In the genomic region with DNA sequence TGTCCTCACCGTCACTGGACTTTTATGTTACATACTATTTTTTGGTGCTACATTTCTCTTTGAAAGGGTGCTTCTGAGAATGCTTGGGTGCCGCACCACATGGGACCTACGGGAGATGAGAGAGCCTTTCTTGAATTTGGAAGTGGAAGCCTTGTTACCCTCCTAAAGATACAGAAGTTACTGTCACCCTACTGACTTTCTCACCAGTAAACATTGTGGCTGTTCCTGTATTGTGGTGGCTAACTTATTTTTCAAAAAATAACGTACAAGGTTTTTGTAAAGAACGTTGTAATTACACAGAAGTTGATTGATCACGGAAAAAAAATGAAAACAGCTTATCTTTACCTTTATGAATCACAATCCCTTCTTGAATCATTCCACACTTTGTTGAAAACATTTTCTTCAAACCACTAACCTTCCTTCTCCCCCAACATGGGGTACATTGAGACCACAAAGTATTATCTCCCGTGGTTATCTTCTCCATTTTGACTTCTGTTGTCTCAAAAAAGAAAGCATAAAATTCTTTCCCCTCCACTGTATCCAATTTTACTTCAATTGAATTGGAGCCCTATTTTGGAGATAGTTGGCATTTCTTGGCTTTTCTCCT, we compare ENCODE assay signal across 16 cellular contexts. TPM values are rescaled to one million over a fixed set of nuclear protein-coding genes. Genes with fewer than 3 reads are reported as not detected.
"Had no signal": no experiment of that assay in that cellular context is flagged by ENCODE, and none has a peak within 500 bp of the region (broad histone marks: within the 10 kb centered on the region; RNA-seq: fewer than 3 reads in every experiment).

No MANE protein-coding gene starts in this region.

- H3K4me1 ChIP-seq: left lung, transverse colon had no signal

- H3K9me3 ChIP-seq: ascending aorta, left lung, sigmoid colon, transverse colon had no signal

- H3K36me3 ChIP-seq: ascending aorta, left lung, sigmoid colon, transverse colon had no signal

- H3K4me3 Mint-ChIP-seq: mesothelial cell of epicardium, nephron progenitor cell, WTC11 had no signal

- H3K9me3 Mint-ChIP-seq: nephron progenitor cell, WTC11 had no signal

- H3K27ac Mint-ChIP-seq: mesothelial cell of epicardium, nephron progenitor cell, WTC11 had no signal

- H3K4me1 Mint-ChIP-seq: nephron progenitor cell had no signal

- ATAC-seq: left lung, WTC11 had no signal

- DNase-seq: erythroblast; foreskin melanocyte; glutamatergic neuron; hypothalamus; left lung; nephron progenitor cell; nucleus accumbens; SHP77; sigmoid colon; stimulated activated naive CD4-positive, alpha-beta T cell; transverse colon had no signal

- H3K27me3 ChIP-seq: ascending aorta, left lung, sigmoid colon, transverse colon had no signal

- H3K4me3 ChIP-seq: ascending aorta, coronary artery, left lung, sigmoid colon, SK-N-MC, transverse colon had no signal

- H3K36me3 Mint-ChIP-seq: mesothelial cell of epicardium, WTC11 had no signal

- H3K27ac ChIP-seq: ascending aorta, coronary artery, left lung, sigmoid colon, SK-N-MC, transverse colon had no signal

RNA-seq across cellular contexts. Expression of gene SMCO2, which starts 55.5 kb away (rescaled TPM):
- total RNA-seq: ascending aorta, mesothelial cell of epicardium, sigmoid colon, transverse colon had no signal
